ENCODE assay signal across 6 cellular contexts in genomic region chr16:55835173-55835572, GRCh38. TPM values are rescaled to one million over a fixed set of nuclear protein-coding genes. Genes with fewer than 3 reads are reported as not detected.
"Had no signal": no experiment of that assay in that cellular context is flagged by ENCODE, and none has a peak within 500 bp of the region (broad histone marks: within the 10 kb centered on the region; RNA-seq: fewer than 3 reads in every experiment).

No MANE protein-coding gene starts in this region.

RNA-seq across cellular contexts. Expression of gene CES1, which starts 2.3 kb away (rescaled TPM):
- total RNA-seq: GM23248, H7, HFFc6 had no signal

RNA-seq across cellular contexts. Expression of gene CES5A, which starts 40.0 kb away (rescaled TPM):
- total RNA-seq: GM23248, H4, H7, HFFc6, HT1080 had no signal
- polyA plus RNA-seq: GM23248, IgD-negative memory B cell had no signal
